19 cellular contexts compared by ENCODE assay signal in the genomic region with DNA sequence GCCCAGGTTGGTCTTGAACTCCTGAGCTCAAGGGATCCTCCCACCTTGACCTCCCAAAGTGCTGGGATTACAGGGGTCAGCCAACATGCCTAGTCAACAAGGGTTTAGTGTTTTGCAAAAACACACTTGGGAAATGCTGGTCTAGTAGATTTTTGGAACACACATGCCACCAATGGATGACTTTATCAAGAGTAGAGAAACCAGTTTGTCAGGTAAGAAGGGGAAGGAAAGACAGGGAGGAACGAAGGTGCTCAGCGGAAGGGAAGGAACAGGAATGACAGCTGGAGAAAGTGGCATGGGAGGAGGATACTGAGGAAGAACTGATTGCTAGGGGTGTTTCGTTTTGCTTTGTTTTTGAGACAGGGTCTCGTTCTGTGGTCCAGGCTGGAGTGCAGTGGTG.
"Had no signal": no experiment of that assay in that cellular context is flagged by ENCODE, and none has a peak within 500 bp of the region (broad histone marks: within the 10 kb centered on the region; RNA-seq: fewer than 3 reads in every experiment).

No MANE protein-coding gene starts in this region.

- H3K27ac Mint-ChIP-seq: activated CD4-positive, alpha-beta T cell treated with anti-CD3 and anti-CD28 coated beads, Interleukin-2, amount 10 ng/mL, durations not matched to agents 24 days and 14 days; activated T-helper 17 cell treated with anti-CD3 and anti-CD28 coated beads, Interleukin-2, amount 50 U/mL, for 72 hours; stimulated activated naive B cell treated with anti-CD40 and anti-IgM and Interleukin-4, amounts not matched to agents 10 μg/mL and 1 μg/mL and 100 μg/mL, for 72 hours; T-helper 17 cell had no signal

- H3K27me3 Mint-ChIP-seq: activated T-helper 17 cell treated with anti-CD3 and anti-CD28 coated beads, Interleukin-2, amount 50 U/mL, for 72 hours had no signal

- H3K36me3 ChIP-seq: ascending aorta, colonic mucosa, esophagus squamous epithelium, neutrophil, tibial artery had no signal

- ATAC-seq: activated T-helper 17 cell treated with anti-CD3 and anti-CD28 coated beads, Interleukin-2, amount 50 U/mL, for 72 hours; left cardiac atrium; naive thymus-derived CD8-positive, alpha-beta T cell; stimulated activated naive B cell treated with anti-CD40 and anti-IgM and Interleukin-4, amounts not matched to agents 10 μg/mL and 1 μg/mL and 100 μg/mL, for 72 hours; T-helper 17 cell had no signal

- H3K27me3 ChIP-seq: ascending aorta, colonic mucosa, esophagus squamous epithelium, tibial artery had no signal

- H3K36me3 Mint-ChIP-seq: immature natural killer cell; naive thymus-derived CD8-positive, alpha-beta T cell; stimulated activated naive B cell treated with anti-CD40 and anti-IgM and Interleukin-4, amounts not matched to agents 10 μg/mL and 1 μg/mL and 100 μg/mL, for 72 hours had no signal

- H3K4me1 ChIP-seq: ascending aorta, colonic mucosa, tibial artery had no signal

- H3K4me3 ChIP-seq: ascending aorta, colonic mucosa, esophagus squamous epithelium, lung, tibial artery had no signal

- H3K4me1 Mint-ChIP-seq: activated T-helper 17 cell treated with anti-CD3 and anti-CD28 coated beads, Interleukin-2, amount 50 U/mL, for 72 hours; stimulated activated naive B cell treated with anti-CD40 and anti-IgM and Interleukin-4, amounts not matched to agents 10 μg/mL and 1 μg/mL and 100 μg/mL, for 72 hours had no signal

- H3K4me3 Mint-ChIP-seq: activated CD4-positive, alpha-beta T cell treated with anti-CD3 and anti-CD28 coated beads, Interleukin-2, amount 10 ng/mL, durations not matched to agents 24 days and 14 days; activated T-helper 17 cell treated with anti-CD3 and anti-CD28 coated beads, Interleukin-2, amount 50 U/mL, for 72 hours; naive thymus-derived CD8-positive, alpha-beta T cell; stimulated activated naive B cell treated with anti-CD40 and anti-IgM and Interleukin-4, amounts not matched to agents 10 μg/mL and 1 μg/mL and 100 μg/mL, for 72 hours; T-helper 17 cell had no signal

- H3K27ac ChIP-seq: ascending aorta, colonic mucosa, esophagus squamous epithelium, neutrophil, tibial artery had no signal

- H3K9me3 ChIP-seq: ascending aorta, colonic mucosa, esophagus squamous epithelium, neutrophil, tibial artery had no signal

- H3K9me3 Mint-ChIP-seq: activated CD4-positive, alpha-beta T cell treated with anti-CD3 and anti-CD28 coated beads, Interleukin-2, amount 10 ng/mL, durations not matched to agents 24 days and 14 days; activated T-helper 17 cell treated with anti-CD3 and anti-CD28 coated beads, Interleukin-2, amount 50 U/mL, for 72 hours; naive thymus-derived CD8-positive, alpha-beta T cell had no signal

- DNase-seq: activated CD4-positive, alpha-beta T cell treated with anti-CD3 and anti-CD28 coated beads, Interleukin-2, amount 10 ng/mL, durations not matched to agents 24 days and 14 days; activated naive CD4-positive, alpha-beta T cell treated with Interleukin-2 at 50 U/mL for 16 hours; activated T-cell treated with anti-CD3 and anti-CD28 coated beads for 4 hours; colonic mucosa; esophagus squamous epithelium; head of caudate nucleus; left cardiac atrium; naive thymus-derived CD8-positive, alpha-beta T cell; posterior cingulate gyrus; stimulated activated CD4-positive, alpha-beta T cell treated with anti-CD3 and anti-CD28 coated beads, Interleukin-15, amount 100 ng/mL, for 24 hours; stimulated activated CD4-positive, alpha-beta T cell treated with anti-CD3 and anti-CD28 coated beads, Interleukin-4, amount 100 ng/mL, for 1 hour; stimulated activated naive B cell treated with anti-CD40 and anti-IgM and Interleukin-4, amounts not matched to agents 10 μg/mL and 1 μg/mL and 100 μg/mL, for 72 hours; T-helper 17 cell; tibial artery had no signal
